Comparison of ENCODE assay signal across 14 cellular contexts in the genomic region with DNA sequence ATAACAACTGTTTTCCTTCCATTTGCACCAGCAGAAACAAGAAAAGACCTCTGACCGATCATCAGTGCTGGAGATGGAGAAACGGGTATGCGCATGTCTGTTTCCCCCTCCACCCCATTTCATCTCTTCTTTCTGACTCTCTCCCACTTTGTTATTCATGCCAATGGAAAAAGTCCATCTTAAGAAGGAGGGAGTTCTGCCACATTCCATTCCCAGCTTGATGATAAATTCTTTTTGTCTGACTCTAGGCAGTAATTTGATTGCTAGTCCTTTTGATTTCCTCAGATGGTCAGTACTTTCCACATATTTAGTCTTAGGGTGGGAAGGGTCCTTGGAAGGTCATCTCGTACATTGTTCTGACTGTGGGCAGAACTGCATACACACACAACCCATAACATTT.
DNase-seq lines count a peak whose midpoint lies in the region; ATAC-seq and TF ChIP-seq lines count a peak whose summit lies in the region.
"Had no signal": no experiment of that assay in that cellular context is flagged by ENCODE, and none has a peak within 500 bp of the region (broad histone marks: within the 10 kb centered on the region; RNA-seq: fewer than 3 reads in every experiment).

No MANE protein-coding gene starts in this region.

- peaks cover 40% of the 10 kb centered on the region for H3K4me1 ChIP-seq in iPS-15b (ENCODE audit: control insufficient read depth, insufficient read depth, low read length)
- peaks cover 23 to 27% (median 26%) of the 10 kb centered on the region in 3 donors for H3K4me1 ChIP-seq in skeletal muscle tissue (ENCODE audit: control insufficient read depth in 3 of 3, insufficient read depth in 3 of 3, low read length in 3 of 3)

- CTCF ChIA-PET in Calu3 (lab: Charles Lee): interaction anchor here (1.1 kb wide), 1 partner anchor 19 kb away, joined by 3 read pairs; no protein-coding TSS in a partner anchor

- H3K27me3 ChIP-seq in iPS-15b (ENCODE audit: control insufficient read depth, insufficient read depth, low read length) (no peaks in the 10 kb centered on the region), skeletal muscle tissue (ENCODE audit: control insufficient read depth in 3 of 3, insufficient read depth in 3 of 3, low read length in 3 of 3) (no peaks in the 10 kb centered on the region)
- H3K27me3 ChIP-seq: foreskin keratinocyte had no signal

- BruUV-seq in Calu3 (replicated peaks; lab: Mats Ljungman, UMichigan): no TSS peak

- H3K9me3 ChIP-seq in iPS-15b (ENCODE audit: control insufficient read depth, insufficient read depth, low read length) (no peaks in the 10 kb centered on the region), skeletal muscle tissue (ENCODE audit: control insufficient read depth in 3 of 3, low read length in 3 of 3) (no peaks in the 10 kb centered on the region)
- H3K9me3 ChIP-seq: mucosa of descending colon had no signal

- no peak for ATAC-seq in HG03520 (IDR thresholded peaks at IDR 0.05; ENCODE audit: unreplicated experiment)
- ATAC-seq in HG03354 (IDR thresholded peaks at IDR 0.05; ENCODE audit: poor library complexity, severe bottlenecking, unreplicated experiment): no peak
- ATAC-seq: CD8-positive, alpha-beta T cell; foreskin keratinocyte; mucosa of descending colon had no signal

- no peaks in the 10 kb centered on the region for H3K9me3 Mint-ChIP-seq in Calu3 (ENCODE audit: low read depth, unreplicated experiment)
- H3K9me3 Mint-ChIP-seq: CD8-positive, alpha-beta T cell had no signal

- no peak for TF ChIP-seq CTCF in Calu3 (IDR thresholded peaks at IDR 0.05; ENCODE audit: unreplicated experiment)

- DNase-seq in HCEC 1CT (peak; percentile 56), amniotic epithelial cell (ENCODE audit: low read depth) (peak; percentile 72), Calu3 (no peak), inferior parietal cortex (ENCODE audit: extremely low spot score) (no peak)
- DNase-seq: CD8-positive, alpha-beta T cell; foreskin keratinocyte; mucosa of descending colon; NCI-H1417; stimulated activated naive CD4-positive, alpha-beta T cell treated with Interleukin-2 at 50 U/mL for 16 hours had no signal

- H3K4me1 Mint-ChIP-seq in Calu3 (ENCODE audit: low read depth, unreplicated experiment): no peaks in the 10 kb centered on the region

- H3K36me3 ChIP-seq in iPS-15b (ENCODE audit: control insufficient read depth, insufficient read depth, low read length) (no peaks in the 10 kb centered on the region), skeletal muscle tissue (ENCODE audit: control insufficient read depth in 3 of 3, insufficient read depth in 3 of 3, low read length in 3 of 3) (peaks cover 19 to 46% (median 46%) of the 10 kb centered on the region in 3 donors)

- intact Hi-C loops in Calu3 (cut with micrococcal nuclease; ENCODE audit: unreplicated experiment): no loop called here

- H3K36me3 Mint-ChIP-seq in Calu3 (ENCODE audit: insufficient read depth, unreplicated experiment): peaks cover 7% of the 10 kb centered on the region

- no peak overlapping the region for H3K4me3 Mint-ChIP-seq in Calu3 (ENCODE audit: low read depth, unreplicated experiment)
- H3K4me3 Mint-ChIP-seq: CD8-positive, alpha-beta T cell had no signal

- no peaks in the 10 kb centered on the region for H3K27me3 Mint-ChIP-seq in Calu3 (ENCODE audit: unreplicated experiment)

- H3K27ac Mint-ChIP-seq in Calu3 (ENCODE audit: unreplicated experiment): no peak overlapping the region
- H3K27ac Mint-ChIP-seq: CD8-positive, alpha-beta T cell had no signal

- H3K27ac ChIP-seq in skeletal muscle tissue (ENCODE audit: low read depth, low read length): peak overlapping the region; percentile 28
- H3K27ac ChIP-seq: foreskin keratinocyte, HL-60 had no signal

- H3K4me3 ChIP-seq in iPS-15b (ENCODE audit: low read depth, low read length): peak overlapping the region; percentile 14
- no peak overlapping the region for H3K4me3 ChIP-seq in skeletal muscle tissue (ENCODE audit: low read length in 3 of 3)
- H3K4me3 ChIP-seq: mucosa of descending colon had no signal

- H3K9ac ChIP-seq in iPS-15b (ENCODE audit: low read depth, low read length) (no peak overlapping the region), skeletal muscle tissue (ENCODE audit: low read depth in 1 of 3, low read length in 3 of 3) (peak overlapping the region in 1 of 3 donors; percentile 22)

Comparison
In these comparisons a context has a peak if more than half of its experiments do, and no peak if none do; other contexts are left out.
1. DNase-seq: peak in HCEC 1CT (single experiment) and amniotic epithelial cell (single experiment); none in Calu3 (single experiment) and inferior parietal cortex (single experiment).